In the genomic region with DNA sequence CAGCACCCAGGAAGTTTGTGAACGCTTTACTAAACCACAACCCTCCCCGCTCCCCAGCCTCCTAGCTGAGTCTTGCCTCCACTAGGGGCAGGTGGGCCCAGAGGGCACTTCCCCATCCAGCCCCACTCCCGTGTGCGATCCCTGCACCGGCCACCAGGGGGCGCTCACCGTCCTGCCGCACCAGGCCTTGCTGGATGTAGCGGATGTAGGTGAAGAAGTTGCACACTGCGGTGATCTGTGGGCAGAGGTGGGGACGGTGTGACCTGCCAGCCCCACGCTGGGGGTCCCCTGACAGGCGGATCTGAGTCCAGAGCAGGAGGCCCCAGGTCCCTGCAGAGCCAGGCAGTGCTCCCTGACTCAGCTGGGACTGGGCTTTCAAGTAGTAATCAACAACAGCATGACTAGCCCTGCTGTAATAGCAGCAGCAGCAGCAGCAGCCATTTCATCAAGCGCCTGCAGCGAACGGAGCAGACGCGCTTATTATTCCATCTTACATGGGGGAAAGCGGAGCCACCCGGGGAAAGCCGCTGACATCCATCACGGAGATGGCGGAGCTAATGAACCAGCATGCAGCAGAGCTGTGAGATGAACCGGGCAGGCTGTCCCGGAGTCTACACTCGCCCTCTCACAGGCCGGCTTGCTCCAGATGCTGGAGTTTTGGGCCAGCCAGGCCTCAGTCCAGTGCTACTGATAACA, we compare ENCODE assay signal across 1 cellular context.
TF ChIP-seq lines count a peak whose summit lies in the region.

No MANE protein-coding gene starts in this region.

TF ChIP-seq in HepG2, 621 proteins besides CTCF, POLR2A, EP300 and RAD21 (continued from another document and continues in another):
- TF ChIP-seq, protein P1, sequence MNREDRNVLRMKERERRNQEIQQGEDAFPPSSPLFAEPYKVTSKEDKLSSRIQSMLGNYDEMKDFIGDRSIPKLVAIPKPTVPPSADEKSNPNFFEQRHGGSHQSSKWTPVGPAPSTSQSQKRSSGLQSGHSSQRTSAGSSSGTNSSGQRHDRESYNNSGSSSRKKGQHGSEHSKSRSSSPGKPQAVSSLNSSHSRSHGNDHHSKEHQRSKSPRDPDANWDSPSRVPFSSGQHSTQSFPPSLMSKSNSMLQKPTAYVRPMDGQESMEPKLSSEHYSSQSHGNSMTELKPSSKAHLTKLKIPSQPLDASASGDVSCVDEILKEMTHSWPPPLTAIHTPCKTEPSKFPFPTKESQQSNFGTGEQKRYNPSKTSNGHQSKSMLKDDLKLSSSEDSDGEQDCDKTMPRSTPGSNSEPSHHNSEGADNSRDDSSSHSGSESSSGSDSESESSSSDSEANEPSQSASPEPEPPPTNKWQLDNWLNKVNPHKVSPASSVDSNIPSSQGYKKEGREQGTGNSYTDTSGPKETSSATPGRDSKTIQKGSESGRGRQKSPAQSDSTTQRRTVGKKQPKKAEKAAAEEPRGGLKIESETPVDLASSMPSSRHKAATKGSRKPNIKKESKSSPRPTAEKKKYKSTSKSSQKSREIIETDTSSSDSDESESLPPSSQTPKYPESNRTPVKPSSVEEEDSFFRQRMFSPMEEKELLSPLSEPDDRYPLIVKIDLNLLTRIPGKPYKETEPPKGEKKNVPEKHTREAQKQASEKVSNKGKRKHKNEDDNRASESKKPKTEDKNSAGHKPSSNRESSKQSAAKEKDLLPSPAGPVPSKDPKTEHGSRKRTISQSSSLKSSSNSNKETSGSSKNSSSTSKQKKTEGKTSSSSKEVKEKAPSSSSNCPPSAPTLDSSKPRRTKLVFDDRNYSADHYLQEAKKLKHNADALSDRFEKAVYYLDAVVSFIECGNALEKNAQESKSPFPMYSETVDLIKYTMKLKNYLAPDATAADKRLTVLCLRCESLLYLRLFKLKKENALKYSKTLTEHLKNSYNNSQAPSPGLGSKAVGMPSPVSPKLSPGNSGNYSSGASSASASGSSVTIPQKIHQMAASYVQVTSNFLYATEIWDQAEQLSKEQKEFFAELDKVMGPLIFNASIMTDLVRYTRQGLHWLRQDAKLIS (CRISPR knock-in tag; IDR thresholded peaks at IDR 0.05): no peak
- TF ChIP-seq ZBTB1 (CRISPR knock-in tag; IDR thresholded peaks at IDR 0.05; ENCODE audit: borderline replicate concordance) (no peak), GABPA (IDR thresholded peaks at IDR 0.05; ENCODE audit: low read depth, low read length) (no peak), GABPA (CRISPR knock-in tag; IDR thresholded peaks at IDR 0.05; ENCODE audit: low read depth) (no peak), NR3C1 (CRISPR knock-in tag; IDR thresholded peaks at IDR 0.05) (no peak), HMG20B (CRISPR knock-in tag; conservative IDR thresholded peaks at IDR 0.05) (no peak), ZNF816 (CRISPR knock-in tag; IDR thresholded peaks at IDR 0.05; ENCODE audit: borderline replicate concordance) (no peak), ZNF274 (CRISPR knock-in tag; IDR thresholded peaks at IDR 0.05) (no peak), HDAC1 (CRISPR knock-in tag; IDR thresholded peaks at IDR 0.05) (no peak), PRPF4 (IDR thresholded peaks at IDR 0.05; ENCODE audit: low read depth, low read length, poor library complexity, severe bottlenecking) (no peak), PAX8 (CRISPR knock-in tag; IDR thresholded peaks at IDR 0.05; ENCODE audit: borderline replicate concordance) (no peak), MIER3 (CRISPR knock-in tag; IDR thresholded peaks at IDR 0.05; ENCODE audit: borderline replicate concordance) (peak; percentile 82; the same call in 1 of the 2 replicates), REXO4 (CRISPR knock-in tag; IDR thresholded peaks at IDR 0.05; ENCODE audit: borderline replicate concordance) (no peak), ZNF782 (CRISPR knock-in tag; IDR thresholded peaks at IDR 0.05; ENCODE audit: borderline replicate concordance) (no peak), SP2 (CRISPR knock-in tag; IDR thresholded peaks at IDR 0.05) (no peak), KLF13 (CRISPR knock-in tag; IDR thresholded peaks at IDR 0.05) (no peak), ZNF260 (CRISPR knock-in tag; IDR thresholded peaks at IDR 0.05; ENCODE audit: borderline replicate concordance, low read depth) (no peak), ZNF468 (CRISPR knock-in tag; IDR thresholded peaks at IDR 0.05) (no peak), ZNF382 (CRISPR knock-in tag; IDR thresholded peaks at IDR 0.05; ENCODE audit: borderline replicate concordance) (no peak), SRF (IDR thresholded peaks at IDR 0.05; ENCODE audit: low read depth, low read length) (no peak), MED13 (CRISPR knock-in tag; IDR thresholded peaks at IDR 0.05) (no peak), NFYC (CRISPR knock-in tag; IDR thresholded peaks at IDR 0.05) (no peak), ZNF3 (CRISPR knock-in tag; IDR thresholded peaks at IDR 0.05) (no peak), POLR2AphosphoS5 (IDR thresholded peaks at IDR 0.05; ENCODE audit: low read depth, low read length) (no peak), ZNF224 (CRISPR knock-in tag; IDR thresholded peaks at IDR 0.05) (no peak), ZNF101 (CRISPR knock-in tag; IDR thresholded peaks at IDR 0.05; ENCODE audit: borderline replicate concordance, low read depth) (no peak), ZNF775 (CRISPR knock-in tag; IDR thresholded peaks at IDR 0.05; ENCODE audit: borderline replicate concordance) (no peak), ZNF251 (CRISPR knock-in tag; IDR thresholded peaks at IDR 0.05) (no peak), ZC3H4 (CRISPR knock-in tag; IDR thresholded peaks at IDR 0.05; ENCODE audit: borderline replicate concordance) (no peak), MTA1 (CRISPR knock-in tag; IDR thresholded peaks at IDR 0.05; ENCODE audit: borderline replicate concordance) (no peak), NKX3-1 (CRISPR knock-in tag; IDR thresholded peaks at IDR 0.05) (no peak), ZNF615 (CRISPR knock-in tag; IDR thresholded peaks at IDR 0.05; ENCODE audit: borderline replicate concordance) (no peak), ZBTB21 (CRISPR knock-in tag; IDR thresholded peaks at IDR 0.05) (no peak)
- TF ChIP-seq, protein P2, sequence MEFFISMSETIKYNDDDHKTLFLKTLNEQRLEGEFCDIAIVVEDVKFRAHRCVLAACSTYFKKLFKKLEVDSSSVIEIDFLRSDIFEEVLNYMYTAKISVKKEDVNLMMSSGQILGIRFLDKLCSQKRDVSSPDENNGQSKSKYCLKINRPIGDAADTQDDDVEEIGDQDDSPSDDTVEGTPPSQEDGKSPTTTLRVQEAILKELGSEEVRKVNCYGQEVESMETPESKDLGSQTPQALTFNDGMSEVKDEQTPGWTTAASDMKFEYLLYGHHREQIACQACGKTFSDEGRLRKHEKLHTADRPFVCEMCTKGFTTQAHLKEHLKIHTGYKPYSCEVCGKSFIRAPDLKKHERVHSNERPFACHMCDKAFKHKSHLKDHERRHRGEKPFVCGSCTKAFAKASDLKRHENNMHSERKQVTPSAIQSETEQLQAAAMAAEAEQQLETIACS (CRISPR knock-in tag; IDR thresholded peaks at IDR 0.05): no peak
- TF ChIP-seq, protein P3, sequence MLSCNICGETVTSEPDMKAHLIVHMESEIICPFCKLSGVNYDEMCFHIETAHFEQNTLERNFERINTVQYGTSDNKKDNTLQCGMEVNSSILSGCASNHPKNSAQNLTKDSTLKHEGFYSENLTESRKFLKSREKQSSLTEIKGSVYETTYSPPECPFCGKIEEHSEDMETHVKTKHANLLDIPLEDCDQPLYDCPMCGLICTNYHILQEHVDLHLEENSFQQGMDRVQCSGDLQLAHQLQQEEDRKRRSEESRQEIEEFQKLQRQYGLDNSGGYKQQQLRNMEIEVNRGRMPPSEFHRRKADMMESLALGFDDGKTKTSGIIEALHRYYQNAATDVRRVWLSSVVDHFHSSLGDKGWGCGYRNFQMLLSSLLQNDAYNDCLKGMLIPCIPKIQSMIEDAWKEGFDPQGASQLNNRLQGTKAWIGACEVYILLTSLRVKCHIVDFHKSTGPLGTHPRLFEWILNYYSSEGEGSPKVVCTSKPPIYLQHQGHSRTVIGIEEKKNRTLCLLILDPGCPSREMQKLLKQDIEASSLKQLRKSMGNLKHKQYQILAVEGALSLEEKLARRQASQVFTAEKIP (CRISPR knock-in tag; IDR thresholded peaks at IDR 0.05; ENCODE audit: borderline replicate concordance): no peak
- TF ChIP-seq, protein P4, sequence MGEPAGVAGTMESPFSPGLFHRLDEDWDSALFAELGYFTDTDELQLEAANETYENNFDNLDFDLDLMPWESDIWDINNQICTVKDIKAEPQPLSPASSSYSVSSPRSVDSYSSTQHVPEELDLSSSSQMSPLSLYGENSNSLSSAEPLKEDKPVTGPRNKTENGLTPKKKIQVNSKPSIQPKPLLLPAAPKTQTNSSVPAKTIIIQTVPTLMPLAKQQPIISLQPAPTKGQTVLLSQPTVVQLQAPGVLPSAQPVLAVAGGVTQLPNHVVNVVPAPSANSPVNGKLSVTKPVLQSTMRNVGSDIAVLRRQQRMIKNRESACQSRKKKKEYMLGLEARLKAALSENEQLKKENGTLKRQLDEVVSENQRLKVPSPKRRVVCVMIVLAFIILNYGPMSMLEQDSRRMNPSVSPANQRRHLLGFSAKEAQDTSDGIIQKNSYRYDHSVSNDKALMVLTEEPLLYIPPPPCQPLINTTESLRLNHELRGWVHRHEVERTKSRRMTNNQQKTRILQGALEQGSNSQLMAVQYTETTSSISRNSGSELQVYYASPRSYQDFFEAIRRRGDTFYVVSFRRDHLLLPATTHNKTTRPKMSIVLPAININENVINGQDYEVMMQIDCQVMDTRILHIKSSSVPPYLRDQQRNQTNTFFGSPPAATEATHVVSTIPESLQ (CRISPR knock-in tag; conservative IDR thresholded peaks at IDR 0.05): no peak
- TF ChIP-seq, protein P5, sequence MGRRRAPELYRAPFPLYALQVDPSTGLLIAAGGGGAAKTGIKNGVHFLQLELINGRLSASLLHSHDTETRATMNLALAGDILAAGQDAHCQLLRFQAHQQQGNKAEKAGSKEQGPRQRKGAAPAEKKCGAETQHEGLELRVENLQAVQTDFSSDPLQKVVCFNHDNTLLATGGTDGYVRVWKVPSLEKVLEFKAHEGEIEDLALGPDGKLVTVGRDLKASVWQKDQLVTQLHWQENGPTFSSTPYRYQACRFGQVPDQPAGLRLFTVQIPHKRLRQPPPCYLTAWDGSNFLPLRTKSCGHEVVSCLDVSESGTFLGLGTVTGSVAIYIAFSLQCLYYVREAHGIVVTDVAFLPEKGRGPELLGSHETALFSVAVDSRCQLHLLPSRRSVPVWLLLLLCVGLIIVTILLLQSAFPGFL (CRISPR knock-in tag; IDR thresholded peaks at IDR 0.05): no peak
- TF ChIP-seq, protein P6, sequence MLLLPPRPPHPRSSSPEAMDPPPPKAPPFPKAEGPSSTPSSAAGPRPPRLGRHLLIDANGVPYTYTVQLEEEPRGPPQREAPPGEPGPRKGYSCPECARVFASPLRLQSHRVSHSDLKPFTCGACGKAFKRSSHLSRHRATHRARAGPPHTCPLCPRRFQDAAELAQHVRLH (CRISPR knock-in tag; IDR thresholded peaks at IDR 0.05; ENCODE audit: borderline replicate concordance, low read depth): no peak; the same call in 1 of the 2 replicates
- TF ChIP-seq, protein P7, sequence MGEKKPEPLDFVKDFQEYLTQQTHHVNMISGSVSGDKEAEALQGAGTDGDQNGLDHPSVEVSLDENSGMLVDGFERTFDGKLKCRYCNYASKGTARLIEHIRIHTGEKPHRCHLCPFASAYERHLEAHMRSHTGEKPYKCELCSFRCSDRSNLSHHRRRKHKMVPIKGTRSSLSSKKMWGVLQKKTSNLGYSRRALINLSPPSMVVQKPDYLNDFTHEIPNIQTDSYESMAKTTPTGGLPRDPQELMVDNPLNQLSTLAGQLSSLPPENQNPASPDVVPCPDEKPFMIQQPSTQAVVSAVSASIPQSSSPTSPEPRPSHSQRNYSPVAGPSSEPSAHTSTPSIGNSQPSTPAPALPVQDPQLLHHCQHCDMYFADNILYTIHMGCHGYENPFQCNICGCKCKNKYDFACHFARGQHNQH (CRISPR knock-in tag; IDR thresholded peaks at IDR 0.05): peak; percentile 52; the same call in 1 of the 2 replicates
- TF ChIP-seq, protein P8, sequence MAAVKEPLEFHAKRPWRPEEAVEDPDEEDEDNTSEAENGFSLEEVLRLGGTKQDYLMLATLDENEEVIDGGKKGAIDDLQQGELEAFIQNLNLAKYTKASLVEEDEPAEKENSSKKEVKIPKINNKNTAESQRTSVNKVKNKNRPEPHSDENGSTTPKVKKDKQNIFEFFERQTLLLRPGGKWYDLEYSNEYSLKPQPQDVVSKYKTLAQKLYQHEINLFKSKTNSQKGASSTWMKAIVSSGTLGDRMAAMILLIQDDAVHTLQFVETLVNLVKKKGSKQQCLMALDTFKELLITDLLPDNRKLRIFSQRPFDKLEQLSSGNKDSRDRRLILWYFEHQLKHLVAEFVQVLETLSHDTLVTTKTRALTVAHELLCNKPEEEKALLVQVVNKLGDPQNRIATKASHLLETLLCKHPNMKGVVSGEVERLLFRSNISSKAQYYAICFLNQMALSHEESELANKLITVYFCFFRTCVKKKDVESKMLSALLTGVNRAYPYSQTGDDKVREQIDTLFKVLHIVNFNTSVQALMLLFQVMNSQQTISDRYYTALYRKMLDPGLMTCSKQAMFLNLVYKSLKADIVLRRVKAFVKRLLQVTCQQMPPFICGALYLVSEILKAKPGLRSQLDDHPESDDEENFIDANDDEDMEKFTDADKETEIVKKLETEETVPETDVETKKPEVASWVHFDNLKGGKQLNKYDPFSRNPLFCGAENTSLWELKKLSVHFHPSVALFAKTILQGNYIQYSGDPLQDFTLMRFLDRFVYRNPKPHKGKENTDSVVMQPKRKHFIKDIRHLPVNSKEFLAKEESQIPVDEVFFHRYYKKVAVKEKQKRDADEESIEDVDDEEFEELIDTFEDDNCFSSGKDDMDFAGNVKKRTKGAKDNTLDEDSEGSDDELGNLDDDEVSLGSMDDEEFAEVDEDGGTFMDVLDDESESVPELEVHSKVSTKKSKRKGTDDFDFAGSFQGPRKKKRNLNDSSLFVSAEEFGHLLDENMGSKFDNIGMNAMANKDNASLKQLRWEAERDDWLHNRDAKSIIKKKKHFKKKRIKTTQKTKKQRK (IDR thresholded peaks at IDR 0.05; ENCODE audit: low read length): no peak
- TF ChIP-seq, protein P9, sequence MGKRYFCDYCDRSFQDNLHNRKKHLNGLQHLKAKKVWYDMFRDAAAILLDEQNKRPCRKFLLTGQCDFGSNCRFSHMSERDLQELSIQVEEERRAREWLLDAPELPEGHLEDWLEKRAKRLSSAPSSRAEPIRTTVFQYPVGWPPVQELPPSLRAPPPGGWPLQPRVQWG (CRISPR knock-in tag; IDR thresholded peaks at IDR 0.05; ENCODE audit: borderline replicate concordance, low read depth): no peak
